ENCODE assay signal across 15 cellular contexts in genomic region chr1:224640587-224640986, GRCh38. TPM values are rescaled to one million over a fixed set of nuclear protein-coding genes. Genes with fewer than 3 reads are reported as not detected.
DNase-seq lines count a peak whose midpoint lies in the region; ATAC-seq and TF ChIP-seq lines count a peak whose summit lies in the region.
"Had no signal": no experiment of that assay in that cellular context is flagged by ENCODE, and none has a peak within 500 bp of the region (broad histone marks: within the 10 kb centered on the region; RNA-seq: fewer than 3 reads in every experiment).

No MANE protein-coding gene starts in this region.

- H3K4me1 Mint-ChIP-seq in stimulated activated naive CD8-positive, alpha-beta T cell treated with anti-CD3 and anti-CD28 coated beads, Interleukin-15, amount 100 ng/mL, for 72 hours: peaks cover 11% of the 10 kb centered on the region
- peaks cover 5% of the 10 kb centered on the region for H3K4me1 Mint-ChIP-seq in activated T-helper 17 cell treated with anti-CD3 and anti-CD28 coated beads, Interleukin-2, amount 50 U/mL, for 72 hours

- no peaks in the 10 kb centered on the region for H3K36me3 Mint-ChIP-seq in activated T-helper 17 cell treated with anti-CD3 and anti-CD28 coated beads, Interleukin-2, amount 50 U/mL, for 72 hours (ENCODE audit: low read depth)

- peaks cover 47% of the 10 kb centered on the region for H3K4me1 ChIP-seq in mesodermal cell (ENCODE audit: control insufficient read depth, insufficient read depth, low read length, poor library complexity, severe bottlenecking)
- H3K4me1 ChIP-seq: BE2C had no signal

- ATAC-seq in Right ventricle myocardium superior (ENCODE audit: poor library complexity): no peak
- no peak for ATAC-seq in stimulated activated naive CD8-positive, alpha-beta T cell treated with anti-CD3 and anti-CD28 coated beads, Interleukin-15, amount 100 ng/mL, for 72 hours
- no peak for ATAC-seq in activated T-helper 17 cell treated with anti-CD3 and anti-CD28 coated beads, Interleukin-2, amount 50 U/mL, for 72 hours (replicated peaks)

- intact Hi-C loops in cardiac septum (cut with DNase I) (loop anchor here (5.0 kb wide), 1 partner anchor 212 kb away; no protein-coding TSS in a partner anchor), Right ventricle myocardium superior (cut with DNase I) (loop anchor here (5.0 kb wide), 1 partner anchor 212 kb away; no protein-coding TSS in a partner anchor)

- peak overlapping the region; percentile 70 for H3K27ac ChIP-seq in VCaP
- H3K27ac ChIP-seq in mesodermal cell (ENCODE audit: low read depth, low read length, severe bottlenecking): peak overlapping the region; percentile 33
- H3K27ac ChIP-seq: SJCRH30 had no signal

- H3K27ac Mint-ChIP-seq in stimulated activated naive CD8-positive, alpha-beta T cell treated with anti-CD3 and anti-CD28 coated beads, Interleukin-15, amount 100 ng/mL, for 72 hours: no peak overlapping the region
- no peak overlapping the region for H3K27ac Mint-ChIP-seq in activated T-helper 17 cell treated with anti-CD3 and anti-CD28 coated beads, Interleukin-2, amount 50 U/mL, for 72 hours

- H3K27me3 Mint-ChIP-seq in stimulated activated naive CD8-positive, alpha-beta T cell treated with anti-CD3 and anti-CD28 coated beads, Interleukin-15, amount 100 ng/mL, for 72 hours: no peaks in the 10 kb centered on the region
- peaks cover 5% of the 10 kb centered on the region for H3K27me3 Mint-ChIP-seq in activated T-helper 17 cell treated with anti-CD3 and anti-CD28 coated beads, Interleukin-2, amount 50 U/mL, for 72 hours

- no peak overlapping the region for H3K4me3 ChIP-seq in mesodermal cell (ENCODE audit: extremely low read depth, insufficient read depth, low read length, poor library complexity, severe bottlenecking)
- H3K4me3 ChIP-seq: SJCRH30 had no signal

- no peak overlapping the region for H3K4me3 Mint-ChIP-seq in stimulated activated naive CD8-positive, alpha-beta T cell treated with anti-CD3 and anti-CD28 coated beads, Interleukin-15, amount 100 ng/mL, for 72 hours
- no peak overlapping the region for H3K4me3 Mint-ChIP-seq in activated T-helper 17 cell treated with anti-CD3 and anti-CD28 coated beads, Interleukin-2, amount 50 U/mL, for 72 hours
- H3K4me3 Mint-ChIP-seq: CD4-positive, alpha-beta memory T cell had no signal

- H3K36me3 ChIP-seq in mesodermal cell (ENCODE audit: control insufficient read depth, insufficient read depth, low read length): peaks cover 29% of the 10 kb centered on the region
- H3K36me3 ChIP-seq: BE2C, SJCRH30 had no signal

- H3K9me3 Mint-ChIP-seq in stimulated activated naive CD8-positive, alpha-beta T cell treated with anti-CD3 and anti-CD28 coated beads, Interleukin-15, amount 100 ng/mL, for 72 hours: no peaks in the 10 kb centered on the region
- no peaks in the 10 kb centered on the region for H3K9me3 Mint-ChIP-seq in activated T-helper 17 cell treated with anti-CD3 and anti-CD28 coated beads, Interleukin-2, amount 50 U/mL, for 72 hours
- H3K9me3 Mint-ChIP-seq: CD4-positive, alpha-beta memory T cell had no signal

- DNase-seq in cardiac septum (ENCODE audit: low spot score) (peak; percentile 33), Right ventricle myocardium superior (no peak), middle frontal gyrus (ENCODE audit: extremely low spot score, low spot score) (no peak), GOT3 (lab: John Stamatoyannopoulos, UW) (no peak)
- DNase-seq in stimulated activated naive CD8-positive, alpha-beta T cell treated with anti-CD3 and anti-CD28 coated beads, Interleukin-15, amount 100 ng/mL, for 72 hours: no peak
- DNase-seq: BE2C; CD4-positive, alpha-beta memory T cell; EL; NCI-H1092 treated with DMSO at 0.1 percent for 48 hours; NCI-H1694; NCI-H2227 treated with DMSO at 0.1 percent for 48 hours had no signal

- no peak for TF ChIP-seq CTCF in VCaP (conservative IDR thresholded peaks at IDR 0.05)

- no peaks in the 10 kb centered on the region for H3K9me3 ChIP-seq in mesodermal cell (ENCODE audit: control insufficient read depth, low read length)
- H3K9me3 ChIP-seq: BE2C, SJCRH30 had no signal

- 62% methylated on average over 3 of the region's 4 CpGs; no CpG with 5 or more reads in 1 of the 2 experiments for WGBS in mesodermal cell (ENCODE audit: insufficient coverage in 2 of 2), 2 experiments

RNA-seq across cellular contexts. Expression of gene CNIH3, which starts 24.5 kb away (rescaled TPM):
- total RNA-seq in cardiac septum: 1.4 TPM
- 1.2 TPM for total RNA-seq in Right ventricle myocardium superior
- 9.1 TPM for polyA plus RNA-seq in mesodermal cell (2013, experiment 1 of 2)
- 13.0 TPM for polyA plus RNA-seq in mesodermal cell (2013, experiment 2 of 2)
- total RNA-seq in activated T-helper 17 cell treated with anti-CD3 and anti-CD28 coated beads, Interleukin-2, amount 50 U/mL, for 72 hours: 1 to 10 TPM; 1.4 to 3.0 TPM
